Comparison of ENCODE assay signal across 8 cellular contexts in genomic region chr1:40373323-40374283, GRCh38. TPM values are rescaled to one million over a fixed set of nuclear protein-coding genes. Genes with fewer than 3 reads are reported as not detected.
A peak's percentile ranks its signal among the peaks of the same experiment; 100 is the strongest.
DNase-seq lines count a peak whose midpoint lies in the region; ATAC-seq and TF ChIP-seq lines count a peak whose summit lies in the region.

Gene SMAP2, plus strand, starts transcription at chr1:40373727. Its CDS starts 394 bp downstream, at chr1:40374121.

- H3K27ac Mint-ChIP-seq in activated CD4-positive, alpha-beta T cell treated with anti-CD3 and anti-CD28 coated beads, Interleukin-2, amount 10 ng/mL, durations not matched to agents 7 days and 5 days, result peak within 1 kb of the TSS; percentile 98

- no peaks in the 10 kb centered on the region for H3K27me3 ChIP-seq in BJ (ENCODE audit: control insufficient read depth, insufficient read depth, low read length)

- ATAC-seq in GM19328 (IDR thresholded peaks at IDR 0.05; ENCODE audit: unreplicated experiment) (peak; percentile 85), HG03469 (IDR thresholded peaks at IDR 0.05; ENCODE audit: unreplicated experiment) (peak; percentile 51), left colon (peak; percentile 97)

- CTCF ChIA-PET in BJ (lab: Yijun Ruan, JAX), result interaction anchor here (0.8 to 1.9 kb wide), 4 partner anchors 9 to 230 kb away, joined by 3 to 6 read pairs (median 4); no protein-coding TSS in a partner anchor
- CTCF ChIA-PET in activated CD4-positive, alpha-beta T cell treated with anti-CD3 and anti-CD28 coated beads, Interleukin-2, amount 10 ng/mL, durations not matched to agents 7 days and 5 days (lab: Charles Lee), result interaction anchor here (0.6 to 5.9 kb wide), 10 partner anchors 9 to 231 kb away, joined by 3 to 44 read pairs (median 3); no protein-coding TSS in a partner anchor

- DNase-seq in BJ (ENCODE audit: low read depth), result peak; percentile 68
- peak; percentile 95 for DNase-seq in NCI-H69 (lab: John Stamatoyannopoulos, UW)
- peak; percentile 95 for DNase-seq in activated CD4-positive, alpha-beta T cell treated with anti-CD3 and anti-CD28 coated beads, Interleukin-2, amount 10 ng/mL, durations not matched to agents 7 days and 5 days
- DNase-seq in coronary artery (ENCODE audit: low spot score), result peak; percentile 94
- DNase-seq in left colon, result peak; percentile 97
- DNase-seq in stimulated activated CD4-positive, alpha-beta T cell treated with anti-CD3 and anti-CD28 coated beads, Interleukin-1b, Interleukin-23, amount 100 ng/mL, for 48 hours, result peak; percentile 96

- peak within 1 kb of the TSS; percentile 100 for H3K4me3 Mint-ChIP-seq in activated CD4-positive, alpha-beta T cell treated with anti-CD3 and anti-CD28 coated beads, Interleukin-2, amount 10 ng/mL, durations not matched to agents 7 days and 5 days

- H3K36me3 ChIP-seq in BJ (ENCODE audit: control insufficient read depth, insufficient read depth, low read length), result no peaks in the 10 kb centered on the region

- TF ChIP-seq CTCF in BJ (IDR thresholded peaks at IDR 0.05; ENCODE audit: insufficient read depth, low read depth, low read length) (no peak), coronary artery (IDR thresholded peaks at IDR 0.05) (no peak)

- no peaks in the 10 kb centered on the region for H3K9me3 Mint-ChIP-seq in activated CD4-positive, alpha-beta T cell treated with anti-CD3 and anti-CD28 coated beads, Interleukin-2, amount 10 ng/mL, durations not matched to agents 7 days and 5 days

- peaks cover 2% of the 10 kb centered on the region for H3K27me3 Mint-ChIP-seq in activated CD4-positive, alpha-beta T cell treated with anti-CD3 and anti-CD28 coated beads, Interleukin-2, amount 10 ng/mL, durations not matched to agents 7 days and 5 days

- intact Hi-C loops in left colon (cut with DNase I, micrococcal nuclease), result no loop called here

- peaks cover 44% of the 10 kb centered on the region for H3K4me1 Mint-ChIP-seq in activated CD4-positive, alpha-beta T cell treated with anti-CD3 and anti-CD28 coated beads, Interleukin-2, amount 10 ng/mL, durations not matched to agents 7 days and 5 days

- H3K4me3 ChIP-seq in BJ (ENCODE audit: low read depth, low read length) (peak within 1 kb of the TSS; percentile 98), coronary artery (peak within 1 kb of the TSS; percentile 96)

- POLR2A ChIA-PET in BJ (lab: Charles Lee), result interaction anchor here (0.6 to 1.9 kb wide), 3 partner anchors 10 to 27 kb away, joined by 5 to 17 read pairs (median 10); no protein-coding TSS in a partner anchor
- POLR2A ChIA-PET in activated CD4-positive, alpha-beta T cell treated with anti-CD3 and anti-CD28 coated beads, Interleukin-2, amount 10 ng/mL, durations not matched to agents 7 days and 5 days (lab: Charles Lee), result interaction anchor here (0.5 to 1.1 kb wide), 5 partner anchors 10 to 30 kb away, joined by 3 to 9 read pairs (median 4); no protein-coding TSS in a partner anchor

- H3K27ac ChIP-seq in coronary artery, result peak within 1 kb of the TSS; percentile 75 to 95

- peaks cover 34% of the 10 kb centered on the region for H3K36me3 Mint-ChIP-seq in activated CD4-positive, alpha-beta T cell treated with anti-CD3 and anti-CD28 coated beads, Interleukin-2, amount 10 ng/mL, durations not matched to agents 7 days and 5 days (ENCODE audit: low read depth)

RNA-seq across cellular contexts. Expression of gene SMAP2, which starts in this region (rescaled TPM):
- polyA plus RNA-seq in BJ (2011; rRNA removed), result 9.0 and 10.2 TPM in 2 replicates
- polyA minus RNA-seq in BJ (2011; rRNA and poly(A)+ RNA removed), result 8.6 and 11.1 TPM in 2 replicates
- 100 to 1,000 TPM; 115 to 140 TPM for total RNA-seq in activated CD4-positive, alpha-beta T cell treated with anti-CD3 and anti-CD28 coated beads, Interleukin-2, amount 10 ng/mL, durations not matched to agents 7 days and 5 days
- total RNA-seq in left colon, result 10 to 100 TPM; 23.9 to 27.2 TPM

Comparison
In these comparisons a context has a peak if more than half of its experiments do, and no peak if none do; other contexts are left out.
1. Peak in every context shown above with its lines: DNase-seq, ATAC-seq, H3K4me3 ChIP-seq and H3K27ac ChIP-seq.
2. RNA of gene SMAP2 (total RNA-seq): 115 to 140 TPM in activated CD4-positive, alpha-beta T cell treated with anti-CD3 and anti-CD28 coated beads, Interleukin-2, amount 10 ng/mL, durations not matched to agents 7 days and 5 days; 23.9 to 27.2 TPM in left colon; every median in the first group is over 4 times any median in the second.